Comparison of ENCODE assay signal across 8 cellular contexts in genomic region chr14:39368261-39368959, GRCh38.
A peak's percentile ranks its signal among the peaks of the same experiment; 100 is the strongest.
DNase-seq lines count a peak whose midpoint lies in the region; TF ChIP-seq lines count a peak whose summit lies in the region.

No MANE protein-coding gene starts in this region.

- H3K27me3 ChIP-seq in HL-60 (ENCODE audit: insufficient read depth, poor library complexity, severe bottlenecking): no peaks in the 10 kb centered on the region

- H3K4me3 Mint-ChIP-seq in immature natural killer cell: no peak overlapping the region
- no peak overlapping the region for H3K4me3 Mint-ChIP-seq in T-helper 2 cell treated with Interferon-gamma antibody and Interleukin-4, amounts not matched to agents 5 μg/mL and 100 μg/mL, for 36 hours

- H3K27me3 Mint-ChIP-seq in immature natural killer cell (ENCODE audit: low read depth in 3 of 3): peaks cover 0 to 2% (median 0%) of the 10 kb centered on the region in 3 donors
- no peaks in the 10 kb centered on the region for H3K27me3 Mint-ChIP-seq in T-helper 2 cell treated with Interferon-gamma antibody and Interleukin-4, amounts not matched to agents 5 μg/mL and 100 μg/mL, for 36 hours (ENCODE audit: low read depth)

- peaks cover 10 to 42% of the 10 kb centered on the region in 2 donors for H3K4me1 Mint-ChIP-seq in immature natural killer cell
- H3K4me1 Mint-ChIP-seq in T-helper 2 cell treated with Interferon-gamma antibody and Interleukin-4, amounts not matched to agents 5 μg/mL and 100 μg/mL, for 36 hours (ENCODE audit: low read depth): peaks cover 4% of the 10 kb centered on the region

- H3K9me3 Mint-ChIP-seq in immature natural killer cell: peaks cover 0 to 24% (median 19%) of the 10 kb centered on the region in 6 donors
- peaks cover 22% of the 10 kb centered on the region for H3K9me3 Mint-ChIP-seq in T-helper 2 cell treated with Interferon-gamma antibody and Interleukin-4, amounts not matched to agents 5 μg/mL and 100 μg/mL, for 36 hours

- no peak overlapping the region for H3K27ac ChIP-seq in HL-60 (replicated peaks)

- peaks cover 15 to 39% (median 30%) of the 10 kb centered on the region in 3 donors for H3K36me3 Mint-ChIP-seq in immature natural killer cell
- peaks cover 30% of the 10 kb centered on the region for H3K36me3 Mint-ChIP-seq in T-helper 2 cell treated with Interferon-gamma antibody and Interleukin-4, amounts not matched to agents 5 μg/mL and 100 μg/mL, for 36 hours (ENCODE audit: low read depth)

- H3K4me3 ChIP-seq in HL-60 (replicated peaks; ENCODE audit: insufficient read depth, low read length): no peak overlapping the region

- DNase-seq in DMS53 treated with DMSO at 0.1 percent for 48 hours (lab: John Stamatoyannopoulos, UW; ENCODE audit: unreplicated experiment) (peak; percentile 41), HL-60 (ENCODE audit: low read depth in 1 of 2, low spot score in 1 of 2) (peak; percentile 24 to 56), NCI-H748 treated with DMSO at 0.1 percent for 48 hours (lab: John Stamatoyannopoulos, UW) (peak; percentile 79), brain pericyte (ENCODE audit: low read depth, low spot score) (peak; percentile 22), immature natural killer cell (peak in 2 of 3 donors; percentile 6 to 19), activated gamma-delta T cell (lab: John Stamatoyannopoulos, UW) (no peak)
- peak in 2 of 3 experiments; percentile 11 for DNase-seq in stimulated activated CD4-positive, alpha-beta T cell treated with anti-CD3 and anti-CD28 coated beads, TNF-alpha, amount 100 ng/mL, for 24 hours (ENCODE audit: low read depth in 3 of 3)
- DNase-seq in T-helper 2 cell treated with Interferon-gamma antibody and Interleukin-4, amounts not matched to agents 5 μg/mL and 100 μg/mL, for 36 hours (ENCODE audit: low spot score): no peak

- peak overlapping the region in 2 of 6 donors; percentile 29 to 44 for H3K27ac Mint-ChIP-seq in immature natural killer cell
- no peak overlapping the region for H3K27ac Mint-ChIP-seq in T-helper 2 cell treated with Interferon-gamma antibody and Interleukin-4, amounts not matched to agents 5 μg/mL and 100 μg/mL, for 36 hours

- TF ChIP-seq CTCF in HL-60 (IDR thresholded peaks at IDR 0.05; ENCODE audit: insufficient read depth, low read length): peak; percentile 4

Comparison
In these comparisons a context has a peak if more than half of its experiments do, and no peak if none do; other contexts are left out.
1. DNase-seq: peak in DMS53 treated with DMSO at 0.1 percent for 48 hours (single experiment), HL-60 (2 of 2), NCI-H748 treated with DMSO at 0.1 percent for 48 hours (single experiment), brain pericyte (single experiment), immature natural killer cell (2 of 3) and stimulated activated CD4-positive, alpha-beta T cell treated with anti-CD3 and anti-CD28 coated beads, TNF-alpha, amount 100 ng/mL, for 24 hours (2 of 3); none in T-helper 2 cell treated with Interferon-gamma antibody and Interleukin-4, amounts not matched to agents 5 μg/mL and 100 μg/mL, for 36 hours (single experiment) and activated gamma-delta T cell (single experiment).